8 cellular contexts compared by ENCODE assay signal in genomic region chr1:207751790-207752455, GRCh38. TPM values are rescaled to one million over a fixed set of nuclear protein-coding genes. Genes with fewer than 3 reads are reported as not detected.
A peak's percentile ranks its signal among the peaks of the same experiment; 100 is the strongest.
DNase-seq lines count a peak whose midpoint lies in the region; ATAC-seq, FAIRE-seq and TF ChIP-seq lines count a peak whose summit lies in the region.

Gene CD46 (plus strand): TSS chr1:207752054. CDS start chr1:207752213, 159 bp downstream.

- H2AFZ ChIP-seq in SU-DHL-6 (ENCODE audit: low read depth, low read length, severe bottlenecking), result peak within 1 kb of the TSS; percentile 65

- H3K4me3 Mint-ChIP-seq in activated naive CD8-positive, alpha-beta T cell treated with anti-CD3 and anti-CD28 coated beads, Interleukin-2, amount 10 ng/mL, durations not matched to agents 7 days and 5 days, result peak within 1 kb of the TSS; percentile 99

- DNase-seq in NCI-H128 (lab: John Stamatoyannopoulos, UW; ENCODE audit: unreplicated experiment), result peak; percentile 96
- DNase-seq in activated naive CD8-positive, alpha-beta T cell treated with anti-CD3 and anti-CD28 coated beads, Interleukin-2, amount 10 ng/mL, durations not matched to agents 7 days and 5 days, result peak; percentile 96
- DNase-seq in Right ventricle myocardium inferior (ENCODE audit: missing footprints), result peak; percentile 98
- DNase-seq in pancreas, result peak; percentile 97 to 99 (median 98)
- peak; percentile 97 to 98 for DNase-seq in tibial artery

- peaks cover 49% of the 10 kb centered on the region for H3K79me2 ChIP-seq in SU-DHL-6 (ENCODE audit: insufficient read depth, low read length)

- peak within 1 kb of the TSS; percentile 86 for H3K4me3 ChIP-seq in SU-DHL-6 (ENCODE audit: insufficient read depth, low read length, poor library complexity, severe bottlenecking)
- peak within 1 kb of the TSS; percentile 77 to 92 (median 88) for H3K4me3 ChIP-seq in pancreas
- peak within 1 kb of the TSS; percentile 83 to 88 for H3K4me3 ChIP-seq in tibial artery

- H3K9me2 ChIP-seq in SU-DHL-6 (replicated peaks; ENCODE audit: insufficient read depth, low read length), result no peaks in the 10 kb centered on the region

- H3K27me3 Mint-ChIP-seq in activated naive CD8-positive, alpha-beta T cell treated with anti-CD3 and anti-CD28 coated beads, Interleukin-2, amount 10 ng/mL, durations not matched to agents 7 days and 5 days, result no peaks in the 10 kb centered on the region

- H3K9ac ChIP-seq in SU-DHL-6 (ENCODE audit: low read length), result peak within 1 kb of the TSS; percentile 80

- POLR2A ChIA-PET in activated naive CD8-positive, alpha-beta T cell treated with anti-CD3 and anti-CD28 coated beads, Interleukin-2, amount 10 ng/mL, durations not matched to agents 7 days and 5 days (lab: Charles Lee), result interaction anchor here (0.7 to 1.0 kb wide), 2 partner anchors 11 to 45 kb away, joined by 3 to 4 read pairs; no protein-coding TSS in a partner anchor

- no peaks in the 10 kb centered on the region for H3K9me3 Mint-ChIP-seq in activated naive CD8-positive, alpha-beta T cell treated with anti-CD3 and anti-CD28 coated beads, Interleukin-2, amount 10 ng/mL, durations not matched to agents 7 days and 5 days

- no peaks in the 10 kb centered on the region; the same call in none of the 2 replicates for H4K20me1 ChIP-seq in SU-DHL-6 (ENCODE audit: low read depth, low read length)

- H3K9me3 ChIP-seq in SU-DHL-6 (ENCODE audit: insufficient read depth, low read length) (no peaks in the 10 kb centered on the region), pancreas (no peaks in the 10 kb centered on the region), tibial artery (no peaks in the 10 kb centered on the region)

- TF ChIP-seq POLR2A in GM10847 (IDR thresholded peaks at IDR 0.05; ENCODE audit: extremely low read depth, insufficient read length), result peak; percentile 83

- H3K4me2 ChIP-seq in SU-DHL-6 (ENCODE audit: low read depth, low read length, poor library complexity, severe bottlenecking), result peak within 1 kb of the TSS; percentile 67

- H3F3A ChIP-seq in SU-DHL-6 (ENCODE audit: insufficient read depth), result no peaks in the 10 kb centered on the region

- intact Hi-C loops in Right ventricle myocardium inferior (cut with DNase I), result loop anchor here (5.0 kb wide), 1 partner anchor 45 kb away; no protein-coding TSS in a partner anchor
- intact Hi-C loops in pancreas (cut with DNase I), result no loop called here
- intact Hi-C loops in tibial artery (cut with DNase I; ENCODE audit: low total_unique reads), result loop anchor here (5.0 kb wide), 1 partner anchor 60 kb away; no protein-coding TSS in a partner anchor

- peaks cover 12% of the 10 kb centered on the region for H3K36me3 Mint-ChIP-seq in activated naive CD8-positive, alpha-beta T cell treated with anti-CD3 and anti-CD28 coated beads, Interleukin-2, amount 10 ng/mL, durations not matched to agents 7 days and 5 days

- H3K27ac Mint-ChIP-seq in activated naive CD8-positive, alpha-beta T cell treated with anti-CD3 and anti-CD28 coated beads, Interleukin-2, amount 10 ng/mL, durations not matched to agents 7 days and 5 days, result peak within 1 kb of the TSS; percentile 96

- H3K27ac ChIP-seq in SU-DHL-6 (ENCODE audit: low read depth, low read length), result peak within 1 kb of the TSS; percentile 61
- H3K27ac ChIP-seq in pancreas, result peak within 1 kb of the TSS; percentile 77 to 95 (median 92)
- H3K27ac ChIP-seq in tibial artery, result peak within 1 kb of the TSS; percentile 90 to 92

- peaks cover 55% of the 10 kb centered on the region for H3K4me1 Mint-ChIP-seq in activated naive CD8-positive, alpha-beta T cell treated with anti-CD3 and anti-CD28 coated beads, Interleukin-2, amount 10 ng/mL, durations not matched to agents 7 days and 5 days

- FAIRE-seq in pancreas (lab: Jason Lieb, UNC), result peak; percentile 34

- peak; percentile 98 for ATAC-seq in HG02678 (IDR thresholded peaks at IDR 0.05; ENCODE audit: unreplicated experiment)
- ATAC-seq in activated naive CD8-positive, alpha-beta T cell treated with anti-CD3 and anti-CD28 coated beads, Interleukin-2, amount 10 ng/mL, durations not matched to agents 7 days and 5 days (ENCODE audit: low read depth), result peak; percentile 98
- ATAC-seq in Right ventricle myocardium inferior, result peak; percentile 100
- peak; percentile 92 to 97 (median 95) for ATAC-seq in pancreas

- H3K4me1 ChIP-seq in pancreas (peaks cover 9 to 51% (median 50%) of the 10 kb centered on the region in 3 donors), tibial artery (peaks cover 0 to 52% (median 37%) of the 10 kb centered on the region in 4 donors)

- H3K36me3 ChIP-seq in SU-DHL-6 (ENCODE audit: low read length) (no peaks in the 10 kb centered on the region), pancreas (no peaks in the 10 kb centered on the region), tibial artery (no peaks in the 10 kb centered on the region)

- 0% methylated on average over 55 of the region's 55 CpGs for WGBS in pancreas, 2 donors

- H3K27me3 ChIP-seq in SU-DHL-6 (ENCODE audit: low read length) (no peaks in the 10 kb centered on the region), pancreas (no peaks in the 10 kb centered on the region), tibial artery (no peaks in the 10 kb centered on the region)

- no peak for TF ChIP-seq CTCF in SU-DHL-6 (IDR thresholded peaks at IDR 0.05; ENCODE audit: insufficient read depth, low read length, poor library complexity, severe bottlenecking)
- no peak for TF ChIP-seq CTCF in pancreas (IDR thresholded peaks at IDR 0.05)
- TF ChIP-seq CTCF in tibial artery (IDR thresholded peaks at IDR 0.05), result peak in 1 of 2 experiments; percentile 26

RNA-seq across cellular contexts. Expression of gene CD46, which starts in this region (rescaled TPM):
- 100 to 1,000 TPM; 146 to 151 TPM for total RNA-seq in activated naive CD8-positive, alpha-beta T cell treated with anti-CD3 and anti-CD28 coated beads, Interleukin-2, amount 10 ng/mL, durations not matched to agents 7 days and 5 days
- total RNA-seq in Right ventricle myocardium inferior (95.7 TPM), pancreas (100 to 1,000 TPM; 101 to 172 (median 116) TPM)
- 100 to 1,000 TPM in 1 of 2 donors, 10 to 100 TPM in 1; 59.8 to 141 TPM for polyA plus RNA-seq in pancreas

Comparison
In these comparisons a context has a peak if more than half of its experiments do, and no peak if none do; other contexts are left out.
1. Peak in every context shown above with its lines: DNase-seq, ATAC-seq, H3K4me3 ChIP-seq and H3K27ac ChIP-seq.
2. intact Hi-C loops: an anchor here in Right ventricle myocardium inferior (5.0 kb wide) and tibial artery (5.0 kb wide); none called in pancreas.